20 cellular contexts compared by ENCODE assay signal in the genomic region with DNA sequence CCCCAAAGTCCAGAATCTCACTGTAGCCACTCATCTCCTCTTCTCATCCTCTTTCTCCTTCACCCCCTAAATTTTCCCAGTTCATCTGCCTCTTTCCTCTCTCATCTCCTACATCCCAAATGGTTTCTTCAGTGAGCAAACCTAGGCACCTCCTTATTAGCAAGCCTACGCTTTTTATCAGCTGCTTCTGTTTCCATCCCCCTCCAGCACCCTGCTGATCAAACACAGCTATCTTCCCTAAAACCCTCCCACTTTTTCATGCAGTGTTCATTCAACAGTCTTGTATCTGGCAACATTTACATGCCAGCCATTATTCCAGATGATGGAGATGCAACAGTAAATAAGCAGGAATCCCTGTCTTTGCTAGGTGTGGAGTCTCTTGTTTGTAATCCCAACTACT.
"Had no signal": no experiment of that assay in that cellular context is flagged by ENCODE, and none has a peak within 500 bp of the region (broad histone marks: within the 10 kb centered on the region; RNA-seq: fewer than 3 reads in every experiment).

No MANE protein-coding gene starts in this region.

- H3K27ac ChIP-seq: colonic mucosa, foreskin keratinocyte, hepatocyte, left ventricle myocardium inferior, lower lobe of right lung, sigmoid colon, skin epidermis, testis, transverse colon had no signal

- H3K9me3 ChIP-seq: colonic mucosa, left ventricle myocardium inferior, lower lobe of right lung, sigmoid colon, testis, transverse colon had no signal

- FAIRE-seq: kidney had no signal

- H3K4me2 ChIP-seq: hepatocyte had no signal

- H2AFZ ChIP-seq: hepatocyte had no signal

- H3K9me3 Mint-ChIP-seq: memory B cell; naive B cell; nephron; stimulated activated naive B cell treated with anti-CD40 and anti-IgM and Interleukin-4, amounts not matched to agents 10 μg/mL and 1 μg/mL and 100 μg/mL, for 72 hours; stimulated activated naive CD8-positive, alpha-beta T cell treated with anti-CD3 and anti-CD28 coated beads, Interleukin-15, amount 100 ng/mL, for 72 hours had no signal

- H3K27me3 Mint-ChIP-seq: stimulated activated naive CD8-positive, alpha-beta T cell treated with anti-CD3 and anti-CD28 coated beads, Interleukin-15, amount 100 ng/mL, for 72 hours had no signal

- H3K27me3 ChIP-seq: colonic mucosa, foreskin keratinocyte, hepatocyte, sigmoid colon, testis, transverse colon had no signal

- H3K4me3 ChIP-seq: colonic mucosa, hepatocyte, left ventricle myocardium inferior, lower lobe of right lung, sigmoid colon, skin epidermis, testis, transverse colon had no signal

- ATAC-seq: foreskin keratinocyte; left cardiac atrium; lower lobe of right lung; stimulated activated naive B cell treated with anti-CD40 and anti-IgM and Interleukin-4, amounts not matched to agents 10 μg/mL and 1 μg/mL and 100 μg/mL, for 72 hours; stimulated activated naive CD8-positive, alpha-beta T cell treated with anti-CD3 and anti-CD28 coated beads, Interleukin-15, amount 100 ng/mL, for 72 hours had no signal

- H3K4me3 Mint-ChIP-seq: memory B cell; stimulated activated naive B cell treated with anti-CD40 and anti-IgM and Interleukin-4, amounts not matched to agents 10 μg/mL and 1 μg/mL and 100 μg/mL, for 72 hours; stimulated activated naive CD8-positive, alpha-beta T cell treated with anti-CD3 and anti-CD28 coated beads, Interleukin-15, amount 100 ng/mL, for 72 hours had no signal

- H3K36me3 ChIP-seq: colonic mucosa, left ventricle myocardium inferior, lower lobe of right lung, sigmoid colon, transverse colon had no signal

- DNase-seq: colonic mucosa; dermis blood vessel endothelial cell; foreskin keratinocyte; kidney; left cardiac atrium; left ventricle myocardium inferior; lower lobe of right lung; naive B cell; posterior cingulate gyrus; sigmoid colon; stimulated activated CD4-positive, alpha-beta T cell treated with anti-CD3 and anti-CD28 coated beads, Interleukin-2, amount 100 ng/mL, for 24 hours; stimulated activated CD4-positive, alpha-beta T cell treated with anti-CD3 and anti-CD28 coated beads, Interleukin-4, amount 100 ng/mL, for 4 hours; stimulated activated naive B cell treated with anti-CD40 and anti-IgM and Interleukin-4, amounts not matched to agents 10 μg/mL and 1 μg/mL and 100 μg/mL, for 72 hours; stimulated activated naive CD8-positive, alpha-beta T cell treated with anti-CD3 and anti-CD28 coated beads, Interleukin-15, amount 100 ng/mL, for 72 hours; testis; transverse colon had no signal

- H3K36me3 Mint-ChIP-seq: memory B cell; naive B cell; stimulated activated naive B cell treated with anti-CD40 and anti-IgM and Interleukin-4, amounts not matched to agents 10 μg/mL and 1 μg/mL and 100 μg/mL, for 72 hours had no signal

- H3K27ac Mint-ChIP-seq: memory B cell; naive B cell; nephron; stimulated activated naive B cell treated with anti-CD40 and anti-IgM and Interleukin-4, amounts not matched to agents 10 μg/mL and 1 μg/mL and 100 μg/mL, for 72 hours had no signal

- H3K4me1 ChIP-seq: colonic mucosa, foreskin keratinocyte had no signal
